ENCODE assay signal across 11 cellular contexts in genomic region chr5:159310492-159310891, GRCh38. TPM values are rescaled to one million over a fixed set of nuclear protein-coding genes. Genes with fewer than 3 reads are reported as not detected.
A peak's percentile ranks its signal among the peaks of the same experiment; 100 is the strongest.
DNase-seq lines count a peak whose midpoint lies in the region; ATAC-seq and TF ChIP-seq lines count a peak whose summit lies in the region.
"Had no signal": no experiment of that assay in that cellular context is flagged by ENCODE, and none has a peak within 500 bp of the region (broad histone marks: within the 10 kb centered on the region; RNA-seq: fewer than 3 reads in every experiment).

No MANE protein-coding gene starts in this region.

- H3K4me3 Mint-ChIP-seq in activated T-helper 17 cell treated with anti-CD3 and anti-CD28 coated beads, Interleukin-2, amount 50 U/mL, for 72 hours: peak overlapping the region; percentile 32
- H3K4me3 Mint-ChIP-seq in stimulated activated memory B cell treated with anti-CD40 and anti-IgM and Interleukin-4, amounts not matched to agents 10 μg/mL and 1 μg/mL and 100 μg/mL, for 72 hours: peak overlapping the region; percentile 79

- H3K4me1 ChIP-seq in right atrium auricular region: no peaks in the 10 kb centered on the region

- H3K27ac Mint-ChIP-seq in activated T-helper 17 cell treated with anti-CD3 and anti-CD28 coated beads, Interleukin-2, amount 50 U/mL, for 72 hours: no peak overlapping the region
- H3K27ac Mint-ChIP-seq in stimulated activated memory B cell treated with anti-CD40 and anti-IgM and Interleukin-4, amounts not matched to agents 10 μg/mL and 1 μg/mL and 100 μg/mL, for 72 hours: peak overlapping the region; percentile 78

- H3K4me3 ChIP-seq in right atrium auricular region: no peak overlapping the region
- H3K4me3 ChIP-seq: ovary had no signal

- H3K36me3 ChIP-seq in right atrium auricular region: no peaks in the 10 kb centered on the region
- H3K36me3 ChIP-seq: ovary had no signal

- no peak overlapping the region for H3K27ac ChIP-seq in right atrium auricular region
- H3K27ac ChIP-seq: ovary had no signal

- H3K9me3 ChIP-seq in right atrium auricular region: no peaks in the 10 kb centered on the region
- H3K9me3 ChIP-seq: ovary had no signal

- no peaks in the 10 kb centered on the region for H3K27me3 ChIP-seq in right atrium auricular region
- H3K27me3 ChIP-seq: ovary had no signal

- peak; percentile 26 for DNase-seq in left cardiac atrium
- no peak for DNase-seq in right atrium auricular region (ENCODE audit: low spot score)
- DNase-seq in iris pigment epithelial cell (ENCODE audit: low read depth): peak; percentile 49
- no peak for DNase-seq in NCI-H226
- no peak for DNase-seq in NCI-H2196 (lab: John Stamatoyannopoulos, UW; ENCODE audit: unreplicated experiment)
- DNase-seq: DND-41 had no signal

- intact Hi-C loops in left cardiac atrium (cut with DNase I): loop anchor here in 1 of 2 donors (10.0 kb wide), 1 partner anchor 156 kb away; no protein-coding TSS in a partner anchor

- ATAC-seq in left cardiac atrium (peak in 1 of 2 donors; percentile 65), GM19395 (IDR thresholded peaks at IDR 0.05; ENCODE audit: unreplicated experiment) (no peak)
- ATAC-seq in activated T-helper 17 cell treated with anti-CD3 and anti-CD28 coated beads, Interleukin-2, amount 50 U/mL, for 72 hours (replicated peaks): peak; percentile 61
- ATAC-seq in stimulated activated memory B cell treated with anti-CD40 and anti-IgM and Interleukin-4, amounts not matched to agents 10 μg/mL and 1 μg/mL and 100 μg/mL, for 72 hours: peak; percentile 91

- H3K27me3 Mint-ChIP-seq in activated T-helper 17 cell treated with anti-CD3 and anti-CD28 coated beads, Interleukin-2, amount 50 U/mL, for 72 hours: peaks cover 11% of the 10 kb centered on the region
- H3K27me3 Mint-ChIP-seq in stimulated activated memory B cell treated with anti-CD40 and anti-IgM and Interleukin-4, amounts not matched to agents 10 μg/mL and 1 μg/mL and 100 μg/mL, for 72 hours: no peaks in the 10 kb centered on the region

- TF ChIP-seq CTCF in right atrium auricular region (IDR thresholded peaks at IDR 0.05): no peak

- no peaks in the 10 kb centered on the region for H3K36me3 Mint-ChIP-seq in activated T-helper 17 cell treated with anti-CD3 and anti-CD28 coated beads, Interleukin-2, amount 50 U/mL, for 72 hours (ENCODE audit: low read depth)
- no peaks in the 10 kb centered on the region for H3K36me3 Mint-ChIP-seq in stimulated activated memory B cell treated with anti-CD40 and anti-IgM and Interleukin-4, amounts not matched to agents 10 μg/mL and 1 μg/mL and 100 μg/mL, for 72 hours

- H3K4me1 Mint-ChIP-seq in activated T-helper 17 cell treated with anti-CD3 and anti-CD28 coated beads, Interleukin-2, amount 50 U/mL, for 72 hours: no peaks in the 10 kb centered on the region
- peaks cover 24% of the 10 kb centered on the region for H3K4me1 Mint-ChIP-seq in stimulated activated memory B cell treated with anti-CD40 and anti-IgM and Interleukin-4, amounts not matched to agents 10 μg/mL and 1 μg/mL and 100 μg/mL, for 72 hours

- no peaks in the 10 kb centered on the region for H3K9me3 Mint-ChIP-seq in activated T-helper 17 cell treated with anti-CD3 and anti-CD28 coated beads, Interleukin-2, amount 50 U/mL, for 72 hours
- H3K9me3 Mint-ChIP-seq in stimulated activated memory B cell treated with anti-CD40 and anti-IgM and Interleukin-4, amounts not matched to agents 10 μg/mL and 1 μg/mL and 100 μg/mL, for 72 hours: no peaks in the 10 kb centered on the region

RNA-seq across cellular contexts. Expression of gene IL12B, which starts 19.8 kb away (rescaled TPM):
- not detected for total RNA-seq in left cardiac atrium
- not detected for total RNA-seq in right atrium auricular region
- total RNA-seq in activated T-helper 17 cell treated with anti-CD3 and anti-CD28 coated beads, Interleukin-2, amount 50 U/mL, for 72 hours: not detected
- total RNA-seq: ovary, SK-MEL-5 had no signal

RNA-seq across cellular contexts. Expression of gene UBLCP1, which starts 47.4 kb away (rescaled TPM):
- total RNA-seq in left cardiac atrium (10 to 100 TPM; 13.6 to 15.5 TPM), right atrium auricular region (10 to 100 TPM; 13.2 to 14.1 TPM)
- total RNA-seq in activated T-helper 17 cell treated with anti-CD3 and anti-CD28 coated beads, Interleukin-2, amount 50 U/mL, for 72 hours: 10 to 100 TPM; 13.4 to 24.7 TPM

Comparison
In these comparisons a context has a peak if more than half of its experiments do, and no peak if none do; other contexts are left out.
1. DNase-seq: peak in left cardiac atrium (single experiment) and iris pigment epithelial cell (single experiment); none in right atrium auricular region (single experiment), NCI-H226 (single experiment) and NCI-H2196 (single experiment).